ENCODE assay signal across 8 cellular contexts in the genomic region with DNA sequence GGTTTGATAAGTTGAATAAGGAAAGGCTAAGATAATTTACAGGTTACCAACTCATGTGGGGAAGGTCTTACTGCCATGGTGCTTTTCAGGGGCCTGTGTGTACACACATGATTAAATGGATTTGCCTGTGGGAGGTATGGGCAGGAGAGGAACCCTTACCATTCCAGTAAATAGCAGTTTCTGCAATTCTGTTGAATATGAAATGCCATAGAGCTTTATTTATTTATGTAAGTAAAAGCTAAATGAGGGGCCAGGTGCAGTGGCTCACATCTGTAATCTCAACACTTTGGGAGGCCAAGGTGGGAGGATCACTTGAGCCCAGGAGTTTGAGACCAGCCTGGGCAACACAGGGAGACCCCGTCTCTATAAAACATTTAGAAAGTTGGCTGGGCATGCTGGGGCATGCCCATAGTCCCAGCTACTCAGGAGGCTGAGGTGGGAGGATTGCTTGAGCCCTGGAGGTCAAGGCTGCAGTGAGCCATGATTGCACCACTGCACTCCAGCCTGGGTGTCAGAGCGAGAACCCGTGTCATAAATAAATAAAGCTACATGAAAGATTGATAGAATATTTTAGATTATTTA. TPM values are rescaled to one million over a fixed set of nuclear protein-coding genes. Genes with fewer than 3 reads are reported as not detected.
DNase-seq lines count a peak whose midpoint lies in the region; ATAC-seq and TF ChIP-seq lines count a peak whose summit lies in the region.
"Not testable (repeated sequence)": the region's sequence is repeated elsewhere in the genome, so short reads cannot be mapped to it uniquely, and the experiment has no call there.

No MANE protein-coding gene starts in this region.

- WGBS in heart left ventricle, 4 donors: 94 to 98% (median 96%) methylated on average over 3 of the region's 3 CpGs

- not testable (repeated sequence) for H3K9me3 Mint-ChIP-seq in CD8-positive, alpha-beta memory T cell; T-cell; activated T-helper 2 cell treated with anti-CD3 and anti-CD28 coated beads, Interferon-gamma antibody, Interleukin-2, Interleukin-4, amounts not matched to agents 10 μg/mL and 5 μg/mL and 100 μg/mL, durations not matched to agents 14 hours and 24 hours and 36 hours; central memory CD8-positive, alpha-beta T cell; mesothelial cell of epicardium

- H3K4me3 ChIP-seq in CD8-positive, alpha-beta memory T cell (ENCODE audit: low read length); heart left ventricle; gastrocnemius medialis: not testable (repeated sequence)
- H3K4me3 ChIP-seq in tibial artery: peak overlapping the region; percentile 51 to 59

- H3K4me1 Mint-ChIP-seq in CD8-positive, alpha-beta memory T cell: peaks cover 45 to 76% (median 58%) of the 10 kb centered on the region in 3 donors
- H3K4me1 Mint-ChIP-seq in T-cell: peaks cover 56 to 57% (median 57%) of the 10 kb centered on the region in 3 donors
- H3K4me1 Mint-ChIP-seq in activated T-helper 2 cell treated with anti-CD3 and anti-CD28 coated beads, Interferon-gamma antibody, Interleukin-2, Interleukin-4, amounts not matched to agents 10 μg/mL and 5 μg/mL and 100 μg/mL, durations not matched to agents 14 hours and 24 hours and 36 hours (ENCODE audit: low read depth): peaks cover 36% of the 10 kb centered on the region
- H3K4me1 Mint-ChIP-seq in central memory CD8-positive, alpha-beta T cell: peaks cover 36% of the 10 kb centered on the region
- peaks cover 33% of the 10 kb centered on the region for H3K4me1 Mint-ChIP-seq in mesothelial cell of epicardium

- POLR2A ChIA-PET in CD8-positive, alpha-beta memory T cell (lab: Charles Lee): interaction anchor here (0.9 kb wide), 1 partner anchor 23 kb away, joined by 3 read pairs; no protein-coding TSS in a partner anchor
- POLR2A ChIA-PET in T-cell (lab: Charles Lee): interaction anchor here (0.5 to 0.7 kb wide), 3 partner anchors 11 to 1312 kb away, joined by 3 to 6 read pairs (median 3); no protein-coding TSS in a partner anchor

- not testable (repeated sequence) for DNase-seq in CD8-positive, alpha-beta memory T cell; T-cell; activated T-helper 2 cell treated with anti-CD3 and anti-CD28 coated beads, Interferon-gamma antibody, Interleukin-2, Interleukin-4, amounts not matched to agents 10 μg/mL and 5 μg/mL and 100 μg/mL, durations not matched to agents 14 hours and 24 hours and 36 hours (ENCODE audit: low spot score); central memory CD8-positive, alpha-beta T cell (ENCODE audit: low spot score in 2 of 2); heart left ventricle; mesothelial cell of epicardium (ENCODE audit: low spot score in 2 of 2, unreplicated experiment in 2 of 2); gastrocnemius medialis
- DNase-seq in tibial artery: peak in 1 of 2 donors; percentile 59

- peak overlapping the region; percentile 11 to 96 (median 86) for H3K27ac Mint-ChIP-seq in CD8-positive, alpha-beta memory T cell
- peak overlapping the region; percentile 75 to 84 for H3K27ac Mint-ChIP-seq in T-cell
- H3K27ac Mint-ChIP-seq in activated T-helper 2 cell treated with anti-CD3 and anti-CD28 coated beads, Interferon-gamma antibody, Interleukin-2, Interleukin-4, amounts not matched to agents 10 μg/mL and 5 μg/mL and 100 μg/mL, durations not matched to agents 14 hours and 24 hours and 36 hours: peak overlapping the region; percentile 46
- peak overlapping the region; percentile 58 for H3K27ac Mint-ChIP-seq in central memory CD8-positive, alpha-beta T cell (ENCODE audit: low read depth)
- H3K27ac Mint-ChIP-seq in mesothelial cell of epicardium: peak overlapping the region; percentile 88

- H3K9me3 ChIP-seq in CD8-positive, alpha-beta memory T cell (ENCODE audit: low read length); heart left ventricle; gastrocnemius medialis; tibial artery: not testable (repeated sequence)

- intact Hi-C loops in activated T-helper 2 cell treated with anti-CD3 and anti-CD28 coated beads, Interferon-gamma antibody, Interleukin-2, Interleukin-4, amounts not matched to agents 10 μg/mL and 5 μg/mL and 100 μg/mL, durations not matched to agents 14 hours and 24 hours and 36 hours (cut with micrococcal nuclease); tibial artery (cut with DNase I; ENCODE audit: low total_unique reads): not testable (repeated sequence)
- intact Hi-C loops in heart left ventricle (cut with DNase I) (loop anchor here in 2 of 10 donors (5.0 to 10.0 kb wide), 2 partner anchors 52 to 60 kb away; no protein-coding TSS in a partner anchor), gastrocnemius medialis (cut with DNase I; ENCODE audit: low total_unique reads) (loop anchor here (10.0 kb wide), 1 partner anchor 492 kb away; no protein-coding TSS in a partner anchor)

- H3K4me1 ChIP-seq in CD8-positive, alpha-beta memory T cell (ENCODE audit: insufficient read depth, low read length): peaks cover 29% of the 10 kb centered on the region
- H3K4me1 ChIP-seq in heart left ventricle (peaks cover 0 to 30% (median 20%) of the 10 kb centered on the region in 12 donors), gastrocnemius medialis (peaks cover 21 to 37% of the 10 kb centered on the region in 2 donors), tibial artery (peaks cover 0 to 32% (median 13%) of the 10 kb centered on the region in 4 donors)

- not testable (repeated sequence) for H3K27ac ChIP-seq in CD8-positive, alpha-beta memory T cell (ENCODE audit: low read depth, low read length)
- peak overlapping the region in 11 of 12 donors; percentile 56 to 88 (median 76) for H3K27ac ChIP-seq in heart left ventricle
- H3K27ac ChIP-seq in gastrocnemius medialis: peak overlapping the region; percentile 71 to 86 (median 80)
- H3K27ac ChIP-seq in tibial artery: peak overlapping the region; percentile 94

- CTCF ChIA-PET in CD8-positive, alpha-beta memory T cell (lab: Charles Lee): interaction anchor here (1.1 to 1.2 kb wide), 3 partner anchors 17 to 151 kb away, joined by 3 read pairs; a partner anchor contains a TSS
- CTCF ChIA-PET in T-cell (lab: Charles Lee): interaction anchor here (0.6 to 1.4 kb wide), 3 partner anchors 10 to 85 kb away, joined by 3 to 4 read pairs (median 3); no protein-coding TSS in a partner anchor

- TF ChIP-seq POLR2A in heart left ventricle (IDR thresholded peaks at IDR 0.05); gastrocnemius medialis (IDR thresholded peaks at IDR 0.05): not testable (repeated sequence)

- not testable (repeated sequence) for H3K4me3 Mint-ChIP-seq in CD8-positive, alpha-beta memory T cell; T-cell; activated T-helper 2 cell treated with anti-CD3 and anti-CD28 coated beads, Interferon-gamma antibody, Interleukin-2, Interleukin-4, amounts not matched to agents 10 μg/mL and 5 μg/mL and 100 μg/mL, durations not matched to agents 14 hours and 24 hours and 36 hours (ENCODE audit: low read depth); central memory CD8-positive, alpha-beta T cell; mesothelial cell of epicardium

- peaks cover 26% of the 10 kb centered on the region for H3K36me3 ChIP-seq in CD8-positive, alpha-beta memory T cell (ENCODE audit: insufficient read depth, low read length)
- peaks cover 0 to 90% (median 46%) of the 10 kb centered on the region in 9 donors for H3K36me3 ChIP-seq in heart left ventricle
- H3K36me3 ChIP-seq in gastrocnemius medialis: peaks cover 0 to 32% of the 10 kb centered on the region in 2 donors
- H3K36me3 ChIP-seq in tibial artery: peaks cover 16 to 48% (median 20%) of the 10 kb centered on the region in 3 donors

- not testable (repeated sequence) for TF ChIP-seq CTCF in heart left ventricle (IDR thresholded peaks at IDR 0.05); mesothelial cell of epicardium (IDR thresholded peaks at IDR 0.05; ENCODE audit: unreplicated experiment); gastrocnemius medialis (IDR thresholded peaks at IDR 0.05 in 4 of 5, conservative IDR thresholded peaks at IDR 0.05 in 1 of 5); tibial artery (IDR thresholded peaks at IDR 0.05)

- not testable (repeated sequence) for H3K27me3 ChIP-seq in CD8-positive, alpha-beta memory T cell (ENCODE audit: insufficient read depth, low read length, poor library complexity, severe bottlenecking); heart left ventricle; gastrocnemius medialis; tibial artery

- not testable (repeated sequence) for H3K27me3 Mint-ChIP-seq in CD8-positive, alpha-beta memory T cell; T-cell; activated T-helper 2 cell treated with anti-CD3 and anti-CD28 coated beads, Interferon-gamma antibody, Interleukin-2, Interleukin-4, amounts not matched to agents 10 μg/mL and 5 μg/mL and 100 μg/mL, durations not matched to agents 14 hours and 24 hours and 36 hours (ENCODE audit: low read depth); central memory CD8-positive, alpha-beta T cell; mesothelial cell of epicardium (ENCODE audit: low read depth)

- not testable (repeated sequence) for ATAC-seq in T-cell (replicated peaks in 1 of 4); central memory CD8-positive, alpha-beta T cell (replicated peaks; ENCODE audit: extremely low read depth, poor library complexity, severe bottlenecking); heart left ventricle; gastrocnemius medialis

- in situ Hi-C loops in gastrocnemius medialis (cut with MboI; ENCODE audit: low sequenced_read_pairs in 4 of 4): not testable (repeated sequence)

- H3K36me3 Mint-ChIP-seq in CD8-positive, alpha-beta memory T cell: peaks cover 14 to 78% (median 36%) of the 10 kb centered on the region in 3 donors
- peaks cover 53% of the 10 kb centered on the region for H3K36me3 Mint-ChIP-seq in T-cell
- H3K36me3 Mint-ChIP-seq in activated T-helper 2 cell treated with anti-CD3 and anti-CD28 coated beads, Interferon-gamma antibody, Interleukin-2, Interleukin-4, amounts not matched to agents 10 μg/mL and 5 μg/mL and 100 μg/mL, durations not matched to agents 14 hours and 24 hours and 36 hours (ENCODE audit: low read depth): peaks cover 76% of the 10 kb centered on the region
- H3K36me3 Mint-ChIP-seq in central memory CD8-positive, alpha-beta T cell (ENCODE audit: insufficient read depth): peaks cover 54% of the 10 kb centered on the region
- peaks cover 39% of the 10 kb centered on the region for H3K36me3 Mint-ChIP-seq in mesothelial cell of epicardium

RNA-seq across cellular contexts. Expression of a gene that starts 11.9 kb away (rescaled TPM):
- 100 to 1,000 TPM in 1 of 2 experiments, 10 to 100 TPM in 1; 94.8 to 103 TPM for total RNA-seq in CD8-positive, alpha-beta memory T cell
- 83.2 TPM for polyA plus RNA-seq in CD8-positive, alpha-beta memory T cell
- total RNA-seq in T-cell (100 to 1,000 TPM in 1 of 5 donors, 10 to 100 TPM in 4; 50.8 to 128 (median 59.5) TPM), heart left ventricle (100 to 1,000 TPM in 7 of 9 donors, 10 to 100 TPM in 2; 68.4 to 177 (median 121) TPM), mesothelial cell of epicardium (142 to 148 TPM (median 145 TPM) in 3 replicates), gastrocnemius medialis (10 to 100 TPM; 62.8 to 94.7 (median 67.3) TPM)
- 94.4 and 108 TPM in 2 replicates for total RNA-seq in activated T-helper 2 cell treated with anti-CD3 and anti-CD28 coated beads, Interferon-gamma antibody, Interleukin-2, Interleukin-4, amounts not matched to agents 10 μg/mL and 5 μg/mL and 100 μg/mL, durations not matched to agents 14 hours and 24 hours and 36 hours
- polyA plus RNA-seq in heart left ventricle: 100 to 1,000 TPM; 159 to 177 TPM

RNA-seq across cellular contexts. Expression of a gene that starts 17.2 kb away (rescaled TPM):
- 100 to 1,000 TPM in 1 of 2 experiments, 10 to 100 TPM in 1; 96.6 to 102 TPM for total RNA-seq in CD8-positive, alpha-beta memory T cell
- polyA plus RNA-seq in CD8-positive, alpha-beta memory T cell: 19.5 TPM
- total RNA-seq in T-cell (10 to 100 TPM; 14.4 to 45.6 (median 22.9) TPM), heart left ventricle (10 to 100 TPM in 3 of 9 donors, 1 to 10 TPM in 6; 4.1 to 14.6 (median 8.2) TPM), mesothelial cell of epicardium (5.4 to 6.1 TPM (median 5.5 TPM) in 3 replicates), gastrocnemius medialis (10 to 100 TPM in 2 of 4 donors, 1 to 10 TPM in 2; 3.0 to 16.7 (median 6.7) TPM)
- total RNA-seq in activated T-helper 2 cell treated with anti-CD3 and anti-CD28 coated beads, Interferon-gamma antibody, Interleukin-2, Interleukin-4, amounts not matched to agents 10 μg/mL and 5 μg/mL and 100 μg/mL, durations not matched to agents 14 hours and 24 hours and 36 hours: 232 and 242 TPM in 2 replicates
- polyA plus RNA-seq in heart left ventricle: 10 to 100 TPM in 1 of 2 donors, 1 to 10 TPM in 1; 4.0 to 14.0 TPM
